In genomic region chr1:193069748-193070394, GRCh38 we compare ENCODE assay signal across 8 cellular contexts. TPM values are rescaled to one million over a fixed set of nuclear protein-coding genes. Genes with fewer than 3 reads are reported as not detected.
DNase-seq lines count a peak whose midpoint lies in the region; ATAC-seq and TF ChIP-seq lines count a peak whose summit lies in the region.

No MANE protein-coding gene starts in this region.

- intact Hi-C loops in CD8-positive, alpha-beta T cell (cut with DNase I, micrococcal nuclease) = loop anchor here in 1 of 2 experiments (1.0 to 2.0 kb wide), 2 partner anchors 11 to 17 kb away; partner anchors contain the start of genes RO60 and UCHL5

- peaks cover 28% of the 10 kb centered on the region for H3K36me3 Mint-ChIP-seq in CD8-positive, alpha-beta T cell

- H3K4me1 Mint-ChIP-seq in CD8-positive, alpha-beta T cell (ENCODE audit: low read depth) = peaks cover 59% of the 10 kb centered on the region

- H3K27ac Mint-ChIP-seq in CD8-positive, alpha-beta T cell = peak overlapping the region; percentile 73

- TF ChIP-seq CTCF in CD8-positive, alpha-beta T cell (IDR thresholded peaks at IDR 0.05) = no peak
- TF ChIP-seq CTCF in foreskin fibroblast (IDR thresholded peaks at IDR 0.05; ENCODE audit: low read depth, low read length) = peak; percentile 19

- no peak overlapping the region for H3K4me3 ChIP-seq in CD8-positive, alpha-beta T cell (ENCODE audit: low read depth, low read length)
- no peak overlapping the region for H3K4me3 ChIP-seq in SJCRH30
- H3K4me3 ChIP-seq in foreskin fibroblast (ENCODE audit: low read depth in 1 of 2, low read length in 2 of 2) = no peak overlapping the region

- no peaks in the 10 kb centered on the region for H3K27me3 ChIP-seq in CD8-positive, alpha-beta T cell (ENCODE audit: insufficient read depth, low read length)
- no peaks in the 10 kb centered on the region for H3K27me3 ChIP-seq in SJCRH30

- H3K4me3 Mint-ChIP-seq in CD8-positive, alpha-beta T cell = no peak overlapping the region

- peak; percentile 52 for ATAC-seq in CD8-positive, alpha-beta T cell
- ATAC-seq in HG02981 (IDR thresholded peaks at IDR 0.05; ENCODE audit: unreplicated experiment) = no peak

- H3K4me1 ChIP-seq in CD8-positive, alpha-beta T cell (ENCODE audit: insufficient read depth, low read length) = peaks cover 15% of the 10 kb centered on the region
- H3K4me1 ChIP-seq in SJCRH30 = peaks cover 4% of the 10 kb centered on the region

- POLR2A ChIA-PET in CD8-positive, alpha-beta T cell (lab: Charles Lee) = interaction anchor here (0.8 kb wide), 1 partner anchor 15 kb away, joined by 3 read pairs; no protein-coding TSS in a partner anchor

- CTCF ChIA-PET in CD8-positive, alpha-beta T cell (lab: Charles Lee) = no interaction called here

- H3K9me3 ChIP-seq in CD8-positive, alpha-beta T cell (ENCODE audit: low read length) = no peaks in the 10 kb centered on the region
- H3K9me3 ChIP-seq in SJCRH30 (replicated peaks) = no peaks in the 10 kb centered on the region

- H3K9me3 Mint-ChIP-seq in CD8-positive, alpha-beta T cell = no peaks in the 10 kb centered on the region

- H3K27ac ChIP-seq in CD8-positive, alpha-beta T cell (ENCODE audit: low read depth, low read length) = no peak overlapping the region
- H3K27ac ChIP-seq in SJCRH30 = no peak overlapping the region

- H3K36me3 ChIP-seq in CD8-positive, alpha-beta T cell (ENCODE audit: insufficient read depth, low read length) = no peaks in the 10 kb centered on the region
- H3K36me3 ChIP-seq in SJCRH30 = peaks cover 3% of the 10 kb centered on the region

- no peak for DNase-seq in CD8-positive, alpha-beta T cell
- peak; percentile 46 for DNase-seq in HCEC 1CT
- DNase-seq in SJCRH30 = peak; percentile 5 to 13
- DNase-seq in foreskin fibroblast = peak in 1 of 2 donors; percentile 13
- DNase-seq in hippocampal formation (lab: John Stamatoyannopoulos, UW) = no peak
- no peak for DNase-seq in activated CD4-positive, CD25-positive, alpha-beta regulatory T cell treated with anti-CD3 and anti-CD28 coated beads, Interleukin-2, amount 50 U/mL, for 72 hours
- no peak for DNase-seq in NCI-H2196 (lab: John Stamatoyannopoulos, UW; ENCODE audit: unreplicated experiment)

- no peaks in the 10 kb centered on the region for H3K27me3 Mint-ChIP-seq in CD8-positive, alpha-beta T cell (ENCODE audit: low read depth)

RNA-seq across cellular contexts. Expression of gene RO60, which starts 10.5 kb away (rescaled TPM):
- 10 to 100 TPM; 51.6 to 52.8 TPM for total RNA-seq in CD8-positive, alpha-beta T cell
- 80.9 and 91.9 TPM in 2 replicates for total RNA-seq in SJCRH30 (2014; rRNA removed; shearing (Covaris generic))

RNA-seq across cellular contexts. Expression of gene UCHL5, which starts 10.7 kb away (rescaled TPM):
- total RNA-seq in CD8-positive, alpha-beta T cell = 10 to 100 TPM; 11.7 to 13.1 TPM
- total RNA-seq in SJCRH30 (2014; rRNA removed; shearing (Covaris generic)) = 36.1 and 42.2 TPM in 2 replicates

RNA-seq across cellular contexts. Expression of gene GLRX2, which starts 35.3 kb away (rescaled TPM):
- 1 to 10 TPM; 3.4 to 4.2 TPM for total RNA-seq in CD8-positive, alpha-beta T cell
- total RNA-seq in SJCRH30 (2014; rRNA removed; shearing (Covaris generic)) = 25.8 and 29.2 TPM in 2 replicates

RNA-seq across cellular contexts. Expression of gene CDC73, which starts 52.0 kb away (rescaled TPM):
- total RNA-seq in CD8-positive, alpha-beta T cell = 10 to 100 TPM; 73.9 to 78.8 TPM
- total RNA-seq in SJCRH30 (2014; rRNA removed; shearing (Covaris generic)) = 14.7 and 15.8 TPM in 2 replicates

Comparison
In these comparisons a context has a peak if more than half of its experiments do, and no peak if none do; other contexts are left out.
1. DNase-seq: peak in HCEC 1CT (single experiment) and SJCRH30 (2 of 2); none in CD8-positive, alpha-beta T cell (0 of 7), hippocampal formation (0 of 2), activated CD4-positive, CD25-positive, alpha-beta regulatory T cell treated with anti-CD3 and anti-CD28 coated beads, Interleukin-2, amount 50 U/mL, for 72 hours (single experiment) and NCI-H2196 (single experiment).